In the genomic region with DNA sequence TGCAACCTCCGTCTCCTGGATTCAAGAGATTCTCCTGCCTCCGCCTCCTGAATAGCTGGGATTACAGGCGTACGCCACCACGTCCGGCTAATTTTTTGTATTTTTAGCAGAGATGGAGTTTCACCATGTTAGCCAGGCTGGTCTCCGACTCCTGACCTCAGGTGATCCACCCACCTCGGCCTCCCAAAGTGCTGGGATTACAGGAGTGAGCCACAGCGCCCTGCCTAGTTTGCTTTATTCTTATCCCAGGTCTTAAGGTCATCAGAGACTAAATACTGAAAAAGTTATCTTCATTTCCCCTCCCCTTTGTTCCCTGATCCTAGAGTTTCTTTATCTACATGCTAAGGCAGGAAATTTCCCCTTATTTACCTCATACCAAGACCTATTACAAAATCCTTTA, we compare ENCODE assay signal across 15 cellular contexts. TPM values are rescaled to one million over a fixed set of nuclear protein-coding genes. Genes with fewer than 3 reads are reported as not detected.
"Had no signal": no experiment of that assay in that cellular context is flagged by ENCODE, and none has a peak within 500 bp of the region (broad histone marks: within the 10 kb centered on the region; RNA-seq: fewer than 3 reads in every experiment).

No MANE protein-coding gene starts in this region.

RNA-seq across cellular contexts. Expression of a gene that starts 6.0 kb away (rescaled TPM):
- total RNA-seq: activated B cell treated with CpG ODN at 0.5 μM for 24 hours; activated CD4-positive, alpha-beta memory T cell treated with anti-CD3 and anti-CD28 coated beads for 36 hours; activated CD4-positive, alpha-beta memory T cell treated with anti-CD3 and anti-CD28 coated beads, Interleukin-2, amount 10 ng/mL, durations not matched to agents 7 days and 5 days; activated CD4-positive, alpha-beta T cell treated with anti-CD3 and anti-CD28 coated beads for 36 hours; activated CD4-positive, alpha-beta T cell treated with anti-CD3 and anti-CD28 coated beads, Interleukin-2, amount 10 ng/mL, durations not matched to agents 24 days and 14 days; activated CD4-positive, alpha-beta T cell treated with anti-CD3 and anti-CD28 coated beads, Interleukin-2, amount 10 ng/mL, durations not matched to agents 7 days and 5 days; activated CD8-positive, alpha-beta memory T cell treated with anti-CD3 and anti-CD28 coated beads for 36 hours; activated CD8-positive, alpha-beta memory T cell treated with anti-CD3 and anti-CD28 coated beads, Interleukin-2, amount 10 ng/mL, durations not matched to agents 7 days and 5 days; activated CD8-positive, alpha-beta T cell treated with anti-CD3 and anti-CD28 coated beads for 36 hours; activated CD8-positive, alpha-beta T cell treated with anti-CD3 and anti-CD28 coated beads, Interleukin-2, amount 10 ng/mL, durations not matched to agents 7 days and 5 days; T-cell; T-helper 1 cell treated with Interleukin-12 subunit alpha and Interleukin-12 subunit beta and Interleukin-4 antibody, amounts not matched to agents 30 ng/mL and 1 ng/mL, for 36 hours; T-helper 17 cell; T-helper 2 cell treated with Interferon-gamma antibody and Interleukin-4, amounts not matched to agents 100 ng/mL and 5 ng/mL, for 36 hours; WTC11 had no signal

RNA-seq across cellular contexts. Expression of a gene that starts 10.4 kb away (rescaled TPM):
- total RNA-seq: activated B cell treated with CpG ODN at 0.5 μM for 24 hours; activated CD4-positive, alpha-beta memory T cell treated with anti-CD3 and anti-CD28 coated beads for 36 hours; activated CD4-positive, alpha-beta memory T cell treated with anti-CD3 and anti-CD28 coated beads, Interleukin-2, amount 10 ng/mL, durations not matched to agents 7 days and 5 days; activated CD4-positive, alpha-beta T cell treated with anti-CD3 and anti-CD28 coated beads for 36 hours; activated CD4-positive, alpha-beta T cell treated with anti-CD3 and anti-CD28 coated beads, Interleukin-2, amount 10 ng/mL, durations not matched to agents 24 days and 14 days; activated CD4-positive, alpha-beta T cell treated with anti-CD3 and anti-CD28 coated beads, Interleukin-2, amount 10 ng/mL, durations not matched to agents 7 days and 5 days; activated CD8-positive, alpha-beta memory T cell treated with anti-CD3 and anti-CD28 coated beads for 36 hours; activated CD8-positive, alpha-beta memory T cell treated with anti-CD3 and anti-CD28 coated beads, Interleukin-2, amount 10 ng/mL, durations not matched to agents 7 days and 5 days; activated CD8-positive, alpha-beta T cell treated with anti-CD3 and anti-CD28 coated beads for 36 hours; activated CD8-positive, alpha-beta T cell treated with anti-CD3 and anti-CD28 coated beads, Interleukin-2, amount 10 ng/mL, durations not matched to agents 7 days and 5 days; T-cell; T-helper 1 cell treated with Interleukin-12 subunit alpha and Interleukin-12 subunit beta and Interleukin-4 antibody, amounts not matched to agents 30 ng/mL and 1 ng/mL, for 36 hours; T-helper 17 cell; T-helper 2 cell treated with Interferon-gamma antibody and Interleukin-4, amounts not matched to agents 100 ng/mL and 5 ng/mL, for 36 hours; WTC11 had no signal

RNA-seq across cellular contexts. Expression of a gene that starts 33.0 kb away (rescaled TPM):
- total RNA-seq: activated B cell treated with CpG ODN at 0.5 μM for 24 hours; activated CD4-positive, alpha-beta memory T cell treated with anti-CD3 and anti-CD28 coated beads for 36 hours; activated CD4-positive, alpha-beta memory T cell treated with anti-CD3 and anti-CD28 coated beads, Interleukin-2, amount 10 ng/mL, durations not matched to agents 7 days and 5 days; activated CD4-positive, alpha-beta T cell treated with anti-CD3 and anti-CD28 coated beads for 36 hours; activated CD4-positive, alpha-beta T cell treated with anti-CD3 and anti-CD28 coated beads, Interleukin-2, amount 10 ng/mL, durations not matched to agents 24 days and 14 days; activated CD4-positive, alpha-beta T cell treated with anti-CD3 and anti-CD28 coated beads, Interleukin-2, amount 10 ng/mL, durations not matched to agents 7 days and 5 days; activated CD8-positive, alpha-beta memory T cell treated with anti-CD3 and anti-CD28 coated beads for 36 hours; activated CD8-positive, alpha-beta memory T cell treated with anti-CD3 and anti-CD28 coated beads, Interleukin-2, amount 10 ng/mL, durations not matched to agents 7 days and 5 days; activated CD8-positive, alpha-beta T cell treated with anti-CD3 and anti-CD28 coated beads for 36 hours; activated CD8-positive, alpha-beta T cell treated with anti-CD3 and anti-CD28 coated beads, Interleukin-2, amount 10 ng/mL, durations not matched to agents 7 days and 5 days; T-cell; T-helper 1 cell treated with Interleukin-12 subunit alpha and Interleukin-12 subunit beta and Interleukin-4 antibody, amounts not matched to agents 30 ng/mL and 1 ng/mL, for 36 hours; T-helper 17 cell; T-helper 2 cell treated with Interferon-gamma antibody and Interleukin-4, amounts not matched to agents 100 ng/mL and 5 ng/mL, for 36 hours; WTC11 had no signal

RNA-seq across cellular contexts. Expression of a gene that starts 36.8 kb away (rescaled TPM):
- total RNA-seq: activated B cell treated with CpG ODN at 0.5 μM for 24 hours; activated CD4-positive, alpha-beta memory T cell treated with anti-CD3 and anti-CD28 coated beads for 36 hours; activated CD4-positive, alpha-beta memory T cell treated with anti-CD3 and anti-CD28 coated beads, Interleukin-2, amount 10 ng/mL, durations not matched to agents 7 days and 5 days; activated CD4-positive, alpha-beta T cell treated with anti-CD3 and anti-CD28 coated beads for 36 hours; activated CD4-positive, alpha-beta T cell treated with anti-CD3 and anti-CD28 coated beads, Interleukin-2, amount 10 ng/mL, durations not matched to agents 24 days and 14 days; activated CD4-positive, alpha-beta T cell treated with anti-CD3 and anti-CD28 coated beads, Interleukin-2, amount 10 ng/mL, durations not matched to agents 7 days and 5 days; activated CD8-positive, alpha-beta memory T cell treated with anti-CD3 and anti-CD28 coated beads for 36 hours; activated CD8-positive, alpha-beta memory T cell treated with anti-CD3 and anti-CD28 coated beads, Interleukin-2, amount 10 ng/mL, durations not matched to agents 7 days and 5 days; activated CD8-positive, alpha-beta T cell treated with anti-CD3 and anti-CD28 coated beads for 36 hours; activated CD8-positive, alpha-beta T cell treated with anti-CD3 and anti-CD28 coated beads, Interleukin-2, amount 10 ng/mL, durations not matched to agents 7 days and 5 days; T-cell; T-helper 1 cell treated with Interleukin-12 subunit alpha and Interleukin-12 subunit beta and Interleukin-4 antibody, amounts not matched to agents 30 ng/mL and 1 ng/mL, for 36 hours; T-helper 17 cell; T-helper 2 cell treated with Interferon-gamma antibody and Interleukin-4, amounts not matched to agents 100 ng/mL and 5 ng/mL, for 36 hours; WTC11 had no signal

RNA-seq across cellular contexts. Expression of a gene that starts 48.3 kb away (rescaled TPM):
- total RNA-seq: activated B cell treated with CpG ODN at 0.5 μM for 24 hours; activated CD4-positive, alpha-beta memory T cell treated with anti-CD3 and anti-CD28 coated beads for 36 hours; activated CD4-positive, alpha-beta memory T cell treated with anti-CD3 and anti-CD28 coated beads, Interleukin-2, amount 10 ng/mL, durations not matched to agents 7 days and 5 days; activated CD4-positive, alpha-beta T cell treated with anti-CD3 and anti-CD28 coated beads for 36 hours; activated CD4-positive, alpha-beta T cell treated with anti-CD3 and anti-CD28 coated beads, Interleukin-2, amount 10 ng/mL, durations not matched to agents 24 days and 14 days; activated CD4-positive, alpha-beta T cell treated with anti-CD3 and anti-CD28 coated beads, Interleukin-2, amount 10 ng/mL, durations not matched to agents 7 days and 5 days; activated CD8-positive, alpha-beta memory T cell treated with anti-CD3 and anti-CD28 coated beads for 36 hours; activated CD8-positive, alpha-beta memory T cell treated with anti-CD3 and anti-CD28 coated beads, Interleukin-2, amount 10 ng/mL, durations not matched to agents 7 days and 5 days; activated CD8-positive, alpha-beta T cell treated with anti-CD3 and anti-CD28 coated beads for 36 hours; activated CD8-positive, alpha-beta T cell treated with anti-CD3 and anti-CD28 coated beads, Interleukin-2, amount 10 ng/mL, durations not matched to agents 7 days and 5 days; T-cell; T-helper 1 cell treated with Interleukin-12 subunit alpha and Interleukin-12 subunit beta and Interleukin-4 antibody, amounts not matched to agents 30 ng/mL and 1 ng/mL, for 36 hours; T-helper 17 cell; T-helper 2 cell treated with Interferon-gamma antibody and Interleukin-4, amounts not matched to agents 100 ng/mL and 5 ng/mL, for 36 hours; WTC11 had no signal
